In the genomic region with DNA sequence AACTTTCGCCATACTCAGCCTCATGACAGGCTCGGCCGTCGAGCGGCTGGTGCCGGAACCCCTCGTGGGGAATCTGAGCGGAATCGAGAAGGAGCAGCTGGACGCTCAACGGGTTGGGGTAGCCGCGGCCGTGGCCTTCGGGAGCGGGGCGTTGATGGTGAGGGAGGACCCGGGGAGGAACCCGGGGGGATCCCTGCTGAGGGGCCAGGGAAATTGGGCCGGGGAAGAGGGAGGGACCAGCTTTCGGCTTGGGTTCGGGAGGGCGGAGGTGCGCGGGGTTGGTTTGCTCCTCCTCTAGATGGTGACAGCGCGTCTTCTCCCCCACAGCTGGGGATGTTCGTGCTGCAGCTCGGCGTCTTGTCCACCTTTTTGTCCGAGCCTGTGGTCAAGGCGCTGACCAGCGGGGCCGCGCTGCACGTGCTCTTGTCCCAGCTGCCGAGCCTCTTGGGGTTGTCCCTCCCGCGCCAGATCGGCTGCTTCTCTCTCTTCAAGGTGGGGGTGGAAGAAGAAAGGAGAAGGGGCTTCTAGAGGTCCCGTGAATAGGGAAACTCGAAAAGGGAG, we compare ENCODE assay signal across 9 cellular contexts.
A peak's percentile ranks its signal among the peaks of the same experiment; 100 is the strongest.
DNase-seq lines count a peak whose midpoint lies in the region; ATAC-seq lines count a peak whose summit lies in the region.
"Had no signal": no experiment of that assay in that cellular context is flagged by ENCODE, and none has a peak within 500 bp of the region (broad histone marks: within the 10 kb centered on the region; RNA-seq: fewer than 3 reads in every experiment).

No MANE protein-coding gene starts in this region.

- no peaks in the 10 kb centered on the region for H3K36me3 ChIP-seq in iPS-18a (ENCODE audit: control insufficient read depth, low read depth, low read length)

- H3K27me3 Mint-ChIP-seq in activated naive CD8-positive, alpha-beta T cell: peaks cover 65% of the 10 kb centered on the region

- ATAC-seq in stimulated activated effector memory CD8-positive, alpha-beta T cell treated with anti-CD3 and anti-CD28 coated beads, Interleukin-12 subunit alpha, Interleukin-12 subunit beta, amount 100 ng/mL, for 72 hours: no peak
- ATAC-seq in GM18873 (IDR thresholded peaks at IDR 0.05; ENCODE audit: low FRiP score, unreplicated experiment): no peak

- H3K4me3 Mint-ChIP-seq in activated naive CD8-positive, alpha-beta T cell: peak overlapping the region; percentile 86
- peak overlapping the region; percentile 80 for H3K4me3 Mint-ChIP-seq in stimulated activated effector memory CD8-positive, alpha-beta T cell treated with anti-CD3 and anti-CD28 coated beads, Interleukin-12 subunit alpha, Interleukin-12 subunit beta, amount 100 ng/mL, for 72 hours

- peaks cover 23% of the 10 kb centered on the region for H3K4me1 Mint-ChIP-seq in activated naive CD8-positive, alpha-beta T cell (ENCODE audit: low read depth)
- peaks cover 34% of the 10 kb centered on the region for H3K4me1 Mint-ChIP-seq in stimulated activated effector memory CD8-positive, alpha-beta T cell treated with anti-CD3 and anti-CD28 coated beads, Interleukin-12 subunit alpha, Interleukin-12 subunit beta, amount 100 ng/mL, for 72 hours

- H3K36me3 Mint-ChIP-seq in activated naive CD8-positive, alpha-beta T cell: peaks cover 3% of the 10 kb centered on the region
- no peaks in the 10 kb centered on the region for H3K36me3 Mint-ChIP-seq in stimulated activated effector memory CD8-positive, alpha-beta T cell treated with anti-CD3 and anti-CD28 coated beads, Interleukin-12 subunit alpha, Interleukin-12 subunit beta, amount 100 ng/mL, for 72 hours

- H3K9ac ChIP-seq in iPS-18a (ENCODE audit: low read length): no peak overlapping the region

- H3K4me1 ChIP-seq in iPS-18a (ENCODE audit: control insufficient read depth, low read depth, low read length): no peaks in the 10 kb centered on the region

- peak overlapping the region; percentile 49 for H3K4me3 ChIP-seq in iPS-18a (ENCODE audit: low read length)

- H3K27ac Mint-ChIP-seq in activated naive CD8-positive, alpha-beta T cell: no peak overlapping the region
- peak overlapping the region; percentile 41 for H3K27ac Mint-ChIP-seq in stimulated activated effector memory CD8-positive, alpha-beta T cell treated with anti-CD3 and anti-CD28 coated beads, Interleukin-12 subunit alpha, Interleukin-12 subunit beta, amount 100 ng/mL, for 72 hours

- H3K27me3 ChIP-seq in iPS-18a (ENCODE audit: control insufficient read depth, insufficient read depth, low read length): peaks cover 94% of the 10 kb centered on the region

- no peaks in the 10 kb centered on the region for H3K9me3 Mint-ChIP-seq in activated naive CD8-positive, alpha-beta T cell (ENCODE audit: low read depth)
- no peaks in the 10 kb centered on the region for H3K9me3 Mint-ChIP-seq in stimulated activated effector memory CD8-positive, alpha-beta T cell treated with anti-CD3 and anti-CD28 coated beads, Interleukin-12 subunit alpha, Interleukin-12 subunit beta, amount 100 ng/mL, for 72 hours

- DNase-seq in DMS53 (lab: John Stamatoyannopoulos, UW) (peak; percentile 58), DMS53 treated with DMSO at 0.1 percent for 48 hours (lab: John Stamatoyannopoulos, UW; ENCODE audit: unreplicated experiment) (no peak), NCI-H1417 treated with DMSO at 0.1 percent for 48 hours (lab: John Stamatoyannopoulos, UW) (no peak)
- no peak for DNase-seq in stimulated activated effector memory CD8-positive, alpha-beta T cell treated with anti-CD3 and anti-CD28 coated beads, Interleukin-12 subunit alpha, Interleukin-12 subunit beta, amount 100 ng/mL, for 72 hours (ENCODE audit: low spot score in 2 of 2)
- no peak for DNase-seq in activated effector memory CD4-positive, alpha-beta T cell treated with Interleukin-2 at 50 U/mL for 16 hours

- no peaks in the 10 kb centered on the region for H3K9me3 ChIP-seq in iPS-18a (ENCODE audit: control insufficient read depth, low read depth, low read length)

- no peak overlapping the region for H3K27ac ChIP-seq in iPS-18a (ENCODE audit: low read length)
- H3K27ac ChIP-seq: 22Rv1 had no signal
